In the genomic region with DNA sequence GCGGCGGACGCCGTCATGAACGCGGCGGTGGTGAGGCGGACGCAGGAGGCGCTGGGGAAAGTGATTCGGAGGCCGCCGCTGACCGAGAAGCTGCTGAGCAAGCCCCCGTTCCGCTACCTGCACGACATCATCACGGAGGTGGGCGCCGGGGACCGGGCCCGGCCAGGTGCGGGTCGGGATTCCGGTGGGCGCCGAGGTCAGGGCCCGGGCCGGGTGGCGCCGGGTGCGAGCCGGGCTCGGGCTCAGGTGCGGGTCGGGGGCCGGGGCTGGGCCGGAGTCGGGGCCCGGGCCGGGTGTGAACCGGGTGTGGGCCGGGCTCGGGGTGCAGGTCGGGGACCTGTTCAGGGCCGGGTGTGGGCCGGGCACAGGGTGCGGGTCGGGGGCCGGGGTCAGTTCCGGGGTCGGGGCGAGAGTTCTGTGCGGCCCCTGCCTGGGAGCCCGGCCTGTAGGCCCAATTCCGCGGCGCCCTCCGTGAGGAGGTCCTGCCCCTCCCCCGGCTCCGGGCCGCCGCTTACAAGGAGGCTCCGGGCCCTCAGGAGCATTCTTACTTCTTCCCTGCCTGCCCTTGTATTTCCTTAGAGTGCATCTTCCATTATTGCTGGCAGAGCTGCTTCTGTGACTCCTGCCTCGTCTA, we compare ENCODE assay signal across 8 cellular contexts. TPM values are rescaled to one million over a fixed set of nuclear protein-coding genes. Genes with fewer than 3 reads are reported as not detected.
DNase-seq lines count a peak whose midpoint lies in the region; ATAC-seq and TF ChIP-seq lines count a peak whose summit lies in the region.

No MANE protein-coding gene starts in this region.

- H2BK120ac ChIP-seq in mesendoderm (ENCODE audit: low read depth, low read length), result no peak overlapping the region

- DNase-seq in GM12864 (ENCODE audit: low read depth) (no peak), KBM-7 (peak; percentile 12), mesendoderm (peak; percentile 28), aorta (peak in 1 of 2 donors; percentile 80)
- DNase-seq in central memory CD4-positive, alpha-beta T cell, result peak; percentile 2
- no peak for DNase-seq in stimulated activated CD8-positive, alpha-beta memory T cell treated with anti-CD3 and anti-CD28 coated beads, Interleukin-4, amount 100 ng/mL, for 48 hours
- no peak for DNase-seq in stimulated activated CD4-positive, alpha-beta T cell treated with anti-CD3 and anti-CD28 coated beads, Interleukin-4, amount 100 ng/mL, for 1 hour

- no peak overlapping the region for H4K5ac ChIP-seq in mesendoderm (ENCODE audit: low read length)

- in situ Hi-C loops in KBM-7 (cut with MboI; ENCODE audit: low pct_unique_long_range_greater_than_20kb, low sequenced_read_pairs), result no loop called here

- H3K4me3 ChIP-seq in GM12864 (ENCODE audit: low read depth, low read length) (peak overlapping the region; percentile 81), mesendoderm (ENCODE audit: low read length) (peak overlapping the region; percentile 51), aorta (ENCODE audit: low read length in 2 of 2) (peak overlapping the region; percentile 82 to 96)

- no peak overlapping the region for H2BK5ac ChIP-seq in mesendoderm (ENCODE audit: low read length)

- H3K36me3 ChIP-seq in mesendoderm (ENCODE audit: control insufficient read depth, insufficient read depth, low read length) (no peaks in the 10 kb centered on the region), aorta (ENCODE audit: control insufficient read depth in 1 of 2, insufficient read depth in 2 of 2, low read length in 1 of 2) (no peaks in the 10 kb centered on the region)

- peaks cover 2% of the 10 kb centered on the region for H3K4me1 ChIP-seq in mesendoderm (ENCODE audit: control insufficient read depth, low read depth, low read length)
- no peaks in the 10 kb centered on the region for H3K4me1 ChIP-seq in aorta (ENCODE audit: control insufficient read depth in 1 of 2, insufficient read depth in 2 of 2, low read length in 2 of 2)

- WGBS in mesendoderm (ENCODE audit: extremely low coverage, insufficient coverage, low lambda C conversion rate), result no CpG with 5 or more reads among the region's 65 CpGs
- WGBS in aorta, 2 donors, result 1% methylated on average over 42 to 65 of the region's 65 CpGs

- H3K79me2 ChIP-seq in mesendoderm (ENCODE audit: control insufficient read depth, insufficient read depth, low read length), result no peaks in the 10 kb centered on the region

- ATAC-seq in GM21723 (IDR thresholded peaks at IDR 0.05; ENCODE audit: unreplicated experiment), result peak; percentile 33
- no peak for ATAC-seq in aorta (ENCODE audit: low FRiP score)

- TF ChIP-seq CTCF in GM12864 (IDR thresholded peaks at IDR 0.05; ENCODE audit: low read depth, low read length, missing control alignments), result no peak

- H3K79me1 ChIP-seq in mesendoderm (ENCODE audit: low read length), result peaks cover 2% of the 10 kb centered on the region

- H3K27me3 ChIP-seq in mesendoderm (ENCODE audit: insufficient read depth, low read length, poor library complexity) (no peaks in the 10 kb centered on the region), aorta (ENCODE audit: control insufficient read depth in 1 of 2, insufficient read depth in 2 of 2, low read length in 1 of 2) (no peaks in the 10 kb centered on the region)

- no peak overlapping the region for H3K27ac ChIP-seq in mesendoderm (ENCODE audit: low read depth, low read length)
- peak overlapping the region in 1 of 2 donors; percentile 42 for H3K27ac ChIP-seq in aorta (ENCODE audit: low read depth in 1 of 2, low read length in 2 of 2)

- no peak overlapping the region for H3K18ac ChIP-seq in mesendoderm (ENCODE audit: low read length)

- peak overlapping the region; percentile 64 for H3K4me2 ChIP-seq in mesendoderm (ENCODE audit: low read length)

- H3K9ac ChIP-seq in mesendoderm (ENCODE audit: low read length), result peak overlapping the region; percentile 63

- H3K4ac ChIP-seq in mesendoderm (ENCODE audit: low read depth, low read length), result peak overlapping the region; percentile 45

- H3K23ac ChIP-seq in mesendoderm (ENCODE audit: low read length), result no peak overlapping the region

- no peak overlapping the region for H2BK15ac ChIP-seq in mesendoderm (replicated peaks; ENCODE audit: low read depth)

- peak overlapping the region; percentile 85 for H3K56ac ChIP-seq in mesendoderm (ENCODE audit: low read length)

- H3K9me3 ChIP-seq in aorta (ENCODE audit: control insufficient read depth, low read length), result no peaks in the 10 kb centered on the region

- H2AK5ac ChIP-seq in mesendoderm (ENCODE audit: low read length), result no peak overlapping the region

- H4K8ac ChIP-seq in mesendoderm (ENCODE audit: low read depth, low read length), result peak overlapping the region; percentile 66

- intact Hi-C loops in aorta (cut with DNase I), result loop anchor here in 1 of 2 donors (2.0 kb wide), 1 partner anchor 34 kb away; no protein-coding TSS in a partner anchor

RNA-seq across cellular contexts. Expression of gene TRAF3IP1, which starts 0.4 kb away (rescaled TPM):
- polyA plus RNA-seq in mesendoderm (2013, experiment 1 of 2), result 11.7 TPM
- 12.0 TPM for polyA plus RNA-seq in mesendoderm (2013, experiment 2 of 2)
- 10 to 100 TPM; 21.0 to 21.5 TPM for total RNA-seq in aorta
- 10 to 100 TPM; 14.4 to 15.8 TPM for polyA plus RNA-seq in aorta

RNA-seq across cellular contexts. Expression of gene PER2, which starts 32.4 kb away (rescaled TPM):
- polyA plus RNA-seq in mesendoderm (2013, experiment 1 of 2), result 2.2 TPM
- 2.0 TPM for polyA plus RNA-seq in mesendoderm (2013, experiment 2 of 2)
- total RNA-seq in aorta, result 10 to 100 TPM; 22.0 to 25.1 TPM
- 1 to 10 TPM; 2.0 to 6.1 TPM for polyA plus RNA-seq in aorta

Comparison
In these comparisons a context has a peak if more than half of its experiments do, and no peak if none do; other contexts are left out.
1. DNase-seq: peak in KBM-7 (single experiment), central memory CD4-positive, alpha-beta T cell (single experiment) and mesendoderm (single experiment); none in GM12864 (single experiment), stimulated activated CD8-positive, alpha-beta memory T cell treated with anti-CD3 and anti-CD28 coated beads, Interleukin-4, amount 100 ng/mL, for 48 hours (single experiment) and stimulated activated CD4-positive, alpha-beta T cell treated with anti-CD3 and anti-CD28 coated beads, Interleukin-4, amount 100 ng/mL, for 1 hour (single experiment).
2. Peak in every context shown above with its lines, with median percentiles within 50 percentile points of each other: H3K4me3 ChIP-seq.